In the genomic region with DNA sequence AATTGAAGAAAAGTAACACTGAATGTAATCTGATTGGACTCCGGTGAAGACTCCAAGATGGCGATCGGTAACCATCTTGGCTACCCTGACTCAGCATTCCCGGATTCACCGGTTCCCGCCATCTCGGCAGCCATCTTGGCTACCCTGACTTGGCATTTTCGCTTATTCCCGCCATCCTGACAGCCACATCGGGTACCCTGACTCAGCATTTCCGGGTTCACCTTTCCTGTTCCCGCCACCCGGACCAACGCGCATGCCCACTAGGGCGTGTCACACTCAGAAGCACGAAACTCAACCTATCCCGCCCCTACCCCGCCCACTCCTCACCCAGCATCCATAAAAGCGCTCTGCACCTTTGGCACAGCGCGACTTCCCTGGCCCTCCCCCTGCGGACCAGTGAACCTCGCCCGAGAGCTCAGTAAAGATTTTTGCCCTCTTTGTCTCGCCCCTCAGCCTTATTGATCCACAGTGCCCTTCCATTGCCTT, we compare ENCODE assay signal across 8 cellular contexts. TPM values are rescaled to one million over a fixed set of nuclear protein-coding genes. Genes with fewer than 3 reads are reported as not detected.
DNase-seq lines count a peak whose midpoint lies in the region; ATAC-seq and TF ChIP-seq lines count a peak whose summit lies in the region.

No MANE protein-coding gene starts in this region.

- H3K36me3 ChIP-seq in HCT116 (ENCODE audit: control insufficient read depth in 1 of 2, insufficient read depth in 2 of 2, low read length in 2 of 2) (no peaks in the 10 kb centered on the region), osteoblast (ENCODE audit: insufficient read depth, low read length) (peaks cover 7% of the 10 kb centered on the region), OCI-LY7 (ENCODE audit: insufficient read depth, low read length) (peaks cover 43% of the 10 kb centered on the region)

- H2AFZ ChIP-seq in HCT116 (ENCODE audit: low read depth, low read length, poor library complexity, severe bottlenecking) (no peak overlapping the region), osteoblast (ENCODE audit: low read length) (peak overlapping the region; percentile 52), OCI-LY7 (ENCODE audit: low read length) (no peak overlapping the region)

- DNase-seq in HCT116 (ENCODE audit: low read depth, low spot score) (peak; percentile 93), fibroblast of the aortic adventitia (ENCODE audit: low read depth) (peak; percentile 64), osteoblast (ENCODE audit: insufficient read length, low spot score, missing footprints) (no peak), OCI-LY7 (ENCODE audit: low spot score) (no peak), GM19238 (ENCODE audit: insufficient read length, low spot score) (no peak), NCI-H2196 (lab: John Stamatoyannopoulos, UW; ENCODE audit: unreplicated experiment) (no peak), NCI-H526 treated with DMSO at 0.1 percent for 48 hours (lab: John Stamatoyannopoulos, UW) (no peak)

- H3K79me2 ChIP-seq in HCT116 (ENCODE audit: insufficient read depth, low read length) (peaks cover 77% of the 10 kb centered on the region), osteoblast (ENCODE audit: insufficient read depth, low read length) (peaks cover 60% of the 10 kb centered on the region), OCI-LY7 (ENCODE audit: insufficient read depth, low read depth, low read length) (no peaks in the 10 kb centered on the region)

- RAD21 ChIA-PET in HCT116 (lab: Charles Lee; ENCODE audit: low non-redundant PET in 1 of 2, low total read pairs in 2 of 2, uncharacterized antibody in 2 of 2, unreplicated experiment in 2 of 2) = interaction anchor here in 1 of 2 experiments (0.6 kb wide), 1 partner anchor 40 kb away, joined by 3 read pairs; no protein-coding TSS in a partner anchor

- no peaks in the 10 kb centered on the region for H3K27me3 Mint-ChIP-seq in activated T-helper 17 cell treated with anti-CD3 and anti-CD28 coated beads, Interleukin-2, amount 50 U/mL, for 72 hours

- peak overlapping the region; percentile 61 for H3K4me3 Mint-ChIP-seq in activated T-helper 17 cell treated with anti-CD3 and anti-CD28 coated beads, Interleukin-2, amount 50 U/mL, for 72 hours

- H3K9me2 ChIP-seq in HCT116 (ENCODE audit: insufficient read depth) (no peaks in the 10 kb centered on the region), OCI-LY7 (ENCODE audit: insufficient read depth, low read length) (no peaks in the 10 kb centered on the region)

- no peak for TF ChIP-seq RAD21 in HCT116 (IDR thresholded peaks at IDR 0.05; ENCODE audit: low read depth)

- no peaks in the 10 kb centered on the region for H3K27me3 ChIP-seq in HCT116 (ENCODE audit: insufficient read depth, low read length)
- no peaks in the 10 kb centered on the region for H3K27me3 ChIP-seq in osteoblast (ENCODE audit: insufficient read depth, low read length)

- TF ChIP-seq CTCF in HCT116 (IDR thresholded peaks at IDR 0.05 in 2 of 3, conservative IDR thresholded peaks at IDR 0.05 in 1 of 3; ENCODE audit: borderline replicate concordance in 1 of 3, insufficient read depth in 1 of 3, low read depth in 2 of 3, low read length in 2 of 3) = no peak
- TF ChIP-seq CTCF in fibroblast of the aortic adventitia (IDR thresholded peaks at IDR 0.05; ENCODE audit: insufficient read depth, low read length) = no peak
- TF ChIP-seq CTCF in osteoblast (IDR thresholded peaks at IDR 0.05; ENCODE audit: extremely low read depth, low read depth, low read length) = no peak
- no peak for TF ChIP-seq CTCF in OCI-LY7 (conservative IDR thresholded peaks at IDR 0.05; ENCODE audit: low read length)

- TF ChIP-seq POLR2A in HCT116 (IDR thresholded peaks at IDR 0.05; ENCODE audit: borderline replicate concordance, extremely low read depth, insufficient read depth, insufficient read length) = peak; percentile 37

- peaks cover 58 to 85% of the 10 kb centered on the region in 2 experiments for H3K4me1 ChIP-seq in HCT116 (ENCODE audit: control insufficient read depth in 1 of 2, insufficient read depth in 2 of 2, low read length in 2 of 2)
- peaks cover 11% of the 10 kb centered on the region for H3K4me1 ChIP-seq in osteoblast (ENCODE audit: insufficient read depth, low read length)
- H3K4me1 ChIP-seq in OCI-LY7 (ENCODE audit: insufficient read depth, low read length, poor library complexity, severe bottlenecking) = no peaks in the 10 kb centered on the region

- peak overlapping the region; percentile 62 for H3K9ac ChIP-seq in HCT116 (ENCODE audit: low read length)

- peaks cover 28% of the 10 kb centered on the region for H3K4me1 Mint-ChIP-seq in activated T-helper 17 cell treated with anti-CD3 and anti-CD28 coated beads, Interleukin-2, amount 50 U/mL, for 72 hours

- H3K36me3 Mint-ChIP-seq in activated T-helper 17 cell treated with anti-CD3 and anti-CD28 coated beads, Interleukin-2, amount 50 U/mL, for 72 hours (ENCODE audit: low read depth) = peaks cover 67% of the 10 kb centered on the region

- H3K4me2 ChIP-seq in HCT116 (ENCODE audit: low read length) = peak overlapping the region; percentile 88
- H3K4me2 ChIP-seq in osteoblast (ENCODE audit: insufficient read depth, low read length) = peak overlapping the region; percentile 18
- H3K4me2 ChIP-seq in OCI-LY7 (ENCODE audit: low read length) = no peak overlapping the region

- H3K27ac ChIP-seq in HCT116 (ENCODE audit: low read depth, low read length) (peak overlapping the region; percentile 86; the same call in 1 of the 2 replicates), osteoblast (ENCODE audit: low read depth, low read length) (peak overlapping the region; percentile 19), OCI-LY7 (ENCODE audit: low read depth, low read length, poor library complexity, severe bottlenecking) (no peak overlapping the region)

- intact Hi-C loops in HCT116 (cut with micrococcal nuclease) = loop anchor here (10.0 kb wide), 1 partner anchor 323 kb away; no protein-coding TSS in a partner anchor
- intact Hi-C loops in OCI-LY7 (cut with micrococcal nuclease; ENCODE audit: unreplicated experiment) = no loop called here

- CTCF ChIA-PET in HCT116 (lab: Charles Lee) = no interaction called here
- CTCF ChIA-PET in OCI-LY7 (lab: Charles Lee; ENCODE audit: unreplicated experiment) = no interaction called here

- no peak overlapping the region for H3K27ac Mint-ChIP-seq in activated T-helper 17 cell treated with anti-CD3 and anti-CD28 coated beads, Interleukin-2, amount 50 U/mL, for 72 hours

- H3K9me3 ChIP-seq in HCT116 (ENCODE audit: control insufficient read depth in 1 of 2, insufficient read depth in 1 of 2, low read depth in 1 of 2, low read length in 2 of 2) (no peaks in the 10 kb centered on the region), osteoblast (ENCODE audit: low read depth, low read length) (no peaks in the 10 kb centered on the region), OCI-LY7 (ENCODE audit: low read length) (no peaks in the 10 kb centered on the region)

- ATAC-seq in HCT116 = peak; percentile 16; the same call in 1 of the 2 replicates
- ATAC-seq in activated T-helper 17 cell treated with anti-CD3 and anti-CD28 coated beads, Interleukin-2, amount 50 U/mL, for 72 hours (replicated peaks) = peak; percentile 23

- H3K4me3 ChIP-seq in HCT116 (replicated peaks in 1 of 2; ENCODE audit: low read depth in 1 of 2, low read length in 2 of 2) = peak overlapping the region in 1 of 2 experiments; percentile 18; a peak in 1 of 4 replicates
- H3K4me3 ChIP-seq in fibroblast of the aortic adventitia (ENCODE audit: low read depth, low read length) = peak overlapping the region; percentile 19
- H3K4me3 ChIP-seq in osteoblast (ENCODE audit: insufficient read depth, low read length) = peak overlapping the region; percentile 47
- H3K4me3 ChIP-seq in OCI-LY7 (ENCODE audit: low read depth, low read length, poor library complexity, severe bottlenecking) = no peak overlapping the region

- no TSS peak for BruUV-seq in HCT116 (replicated peaks; lab: Mats Ljungman, UMichigan)
- BruUV-seq in OCI-LY7 (replicated peaks; lab: Mats Ljungman, UMichigan) = no TSS peak

- no peaks in the 10 kb centered on the region for H3K9me3 Mint-ChIP-seq in activated T-helper 17 cell treated with anti-CD3 and anti-CD28 coated beads, Interleukin-2, amount 50 U/mL, for 72 hours

- POLR2A ChIA-PET in HCT116 (lab: Charles Lee) = no interaction called here
- POLR2A ChIA-PET in OCI-LY7 (lab: Charles Lee) = no interaction called here

- H4K20me1 ChIP-seq in HCT116 (ENCODE audit: insufficient read depth) (no peaks in the 10 kb centered on the region), osteoblast (ENCODE audit: insufficient read depth, low read length) (peaks cover 2% of the 10 kb centered on the region), OCI-LY7 (ENCODE audit: insufficient read depth, low read length) (no peaks in the 10 kb centered on the region)

TF ChIP-seq in HCT116, 20 proteins besides CTCF, POLR2A, EP300 and RAD21 (continues in another document):
- TF ChIP-seq, protein P1, sequence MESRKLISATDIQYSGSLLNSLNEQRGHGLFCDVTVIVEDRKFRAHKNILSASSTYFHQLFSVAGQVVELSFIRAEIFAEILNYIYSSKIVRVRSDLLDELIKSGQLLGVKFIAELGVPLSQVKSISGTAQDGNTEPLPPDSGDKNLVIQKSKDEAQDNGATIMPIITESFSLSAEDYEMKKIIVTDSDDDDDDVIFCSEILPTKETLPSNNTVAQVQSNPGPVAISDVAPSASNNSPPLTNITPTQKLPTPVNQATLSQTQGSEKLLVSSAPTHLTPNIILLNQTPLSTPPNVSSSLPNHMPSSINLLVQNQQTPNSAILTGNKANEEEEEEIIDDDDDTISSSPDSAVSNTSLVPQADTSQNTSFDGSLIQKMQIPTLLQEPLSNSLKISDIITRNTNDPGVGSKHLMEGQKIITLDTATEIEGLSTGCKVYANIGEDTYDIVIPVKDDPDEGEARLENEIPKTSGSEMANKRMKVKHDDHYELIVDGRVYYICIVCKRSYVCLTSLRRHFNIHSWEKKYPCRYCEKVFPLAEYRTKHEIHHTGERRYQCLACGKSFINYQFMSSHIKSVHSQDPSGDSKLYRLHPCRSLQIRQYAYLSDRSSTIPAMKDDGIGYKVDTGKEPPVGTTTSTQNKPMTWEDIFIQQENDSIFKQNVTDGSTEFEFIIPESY (IDR thresholded peaks at IDR 0.05; ENCODE audit: extremely low read depth, insufficient replicate concordance, low read length) = no peak
- TF ChIP-seq SIN3A (IDR thresholded peaks at IDR 0.05; ENCODE audit: low read depth) (peak; percentile 70), SP1 (IDR thresholded peaks at IDR 0.05; ENCODE audit: low read depth) (peak; percentile 60), FOSL1 (IDR thresholded peaks at IDR 0.05; ENCODE audit: low read depth) (no peak), POLR2AphosphoS5 (IDR thresholded peaks at IDR 0.05; ENCODE audit: low read depth, low read length) (peak; percentile 72), EGR1 (IDR thresholded peaks at IDR 0.05; ENCODE audit: low read depth) (peak; percentile 75), EZH2 (IDR thresholded peaks at IDR 0.05) (no peak), SRF (IDR thresholded peaks at IDR 0.05; ENCODE audit: low read depth) (no peak)

RNA-seq across cellular contexts. Expression of a gene that starts 17.2 kb away (rescaled TPM):
- total RNA-seq in HCT116 (2021; ENCODE audit: unreplicated experiment) (81.7 TPM), fibroblast of the aortic adventitia (ENCODE audit: low replicate concordance) (51.5 and 119 TPM in 2 replicates), osteoblast (124 and 129 TPM in 2 replicates), OCI-LY7 (2022) (46.6 and 48.7 TPM in 2 replicates)
- polyA plus RNA-seq in HCT116 (2012) = 63.6 and 69.4 TPM in 2 replicates
- total RNA-seq in activated T-helper 17 cell treated with anti-CD3 and anti-CD28 coated beads, Interleukin-2, amount 50 U/mL, for 72 hours = 10 to 100 TPM; 45.6 to 66.9 TPM
- 42.2 and 48.1 TPM in 2 replicates for total RNA-seq in OCI-LY7 (2014; rRNA removed; shearing (Covaris generic))

Comparison
In these comparisons a context has a peak if more than half of its experiments do, and no peak if none do; other contexts are left out.
1. DNase-seq: peak in HCT116 (single experiment) and fibroblast of the aortic adventitia (single experiment); none in osteoblast (single experiment), OCI-LY7 (single experiment), GM19238 (single experiment), NCI-H2196 (single experiment) and NCI-H526 treated with DMSO at 0.1 percent for 48 hours (single experiment).